In the genomic region with DNA sequence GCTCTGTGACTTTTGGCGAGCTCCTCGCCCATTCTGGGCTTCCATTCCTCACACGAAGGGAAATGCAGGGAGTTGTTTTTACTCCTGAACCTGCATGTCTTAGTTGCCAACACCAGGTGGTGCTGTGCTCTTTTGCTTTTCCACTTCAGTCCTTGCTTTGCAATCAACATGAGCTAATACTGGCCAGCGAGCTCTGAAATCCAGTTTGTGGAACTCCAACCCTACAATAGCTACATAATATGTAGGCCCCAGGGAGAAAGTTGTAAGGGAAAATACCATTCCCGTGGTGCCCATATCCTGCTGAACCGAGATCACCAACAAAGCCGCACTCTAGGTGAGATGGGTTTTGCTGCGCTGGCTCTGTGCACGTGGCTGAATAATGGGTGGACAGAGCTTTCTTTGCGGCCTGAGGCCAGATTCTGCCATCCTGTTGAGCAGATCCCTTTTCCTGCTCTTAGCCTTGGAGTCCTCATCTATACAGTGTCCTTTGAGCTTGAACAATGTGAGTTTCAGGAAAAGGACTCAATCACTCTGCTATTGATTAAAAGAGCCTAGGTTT, we compare ENCODE assay signal across 8 cellular contexts. TPM values are rescaled to one million over a fixed set of nuclear protein-coding genes. Genes with fewer than 3 reads are reported as not detected.
DNase-seq lines count a peak whose midpoint lies in the region; ATAC-seq and TF ChIP-seq lines count a peak whose summit lies in the region.

No MANE protein-coding gene starts in this region.

- no peaks in the 10 kb centered on the region for H3K4me1 ChIP-seq in H9 (ENCODE audit: insufficient read depth, low read length)

- H3K27me3 ChIP-seq in H9 (ENCODE audit: insufficient read depth, low read length): no peaks in the 10 kb centered on the region

- no peaks in the 10 kb centered on the region for H3K23me2 ChIP-seq in H9 (ENCODE audit: insufficient read length, low read depth, low read length, poor library complexity, severe bottlenecking)

- H2BK120ac ChIP-seq in H9 (ENCODE audit: low read depth, low read length, poor library complexity, severe bottlenecking): no peak overlapping the region

- no peak overlapping the region for H3K56ac ChIP-seq in H9 (ENCODE audit: insufficient read length, low read depth, low read length)

- WGBS in H9 (ENCODE audit: extremely low coverage, insufficient read length, low lambda C conversion rate): no CpG with 5 or more reads among the region's 10 CpGs

- peak; percentile 81 for ATAC-seq in WTC11
- ATAC-seq in stimulated activated naive CD8-positive, alpha-beta T cell treated with anti-CD3 and anti-CD28 coated beads, Interleukin-15, amount 100 ng/mL, for 72 hours: peak; percentile 69
- no peak for ATAC-seq in GM18873 (IDR thresholded peaks at IDR 0.05; ENCODE audit: low FRiP score, unreplicated experiment)

- peak; percentile 71 for TF ChIP-seq CTCF in Calu3 (IDR thresholded peaks at IDR 0.05; ENCODE audit: unreplicated experiment)
- TF ChIP-seq CTCF in H9 (conservative IDR thresholded peaks at IDR 0.05): peak; percentile 85
- TF ChIP-seq CTCF in WTC11 (IDR thresholded peaks at IDR 0.05): peak; percentile 71; the same call in 1 of the 2 replicates

- intact Hi-C loops in Calu3 (cut with micrococcal nuclease; ENCODE audit: unreplicated experiment): loop anchor here (1.0 to 2.0 kb wide), 6 partner anchors 22 to 345 kb away; no protein-coding TSS in a partner anchor

- no peak overlapping the region for H3K27ac ChIP-seq in H9 (ENCODE audit: insufficient read length, low read depth, low read length)

- no peak overlapping the region for H3K18ac ChIP-seq in H9 (ENCODE audit: insufficient read length, low read depth, low read length)

- no peaks in the 10 kb centered on the region for H3K79me2 ChIP-seq in H9 (ENCODE audit: insufficient read depth, low read length)

- no peaks in the 10 kb centered on the region for H3K27me3 Mint-ChIP-seq in Calu3 (ENCODE audit: unreplicated experiment)
- no peaks in the 10 kb centered on the region; the same call in 1 of the 2 replicates for H3K27me3 Mint-ChIP-seq in H9 (ENCODE audit: low read depth)
- no peaks in the 10 kb centered on the region for H3K27me3 Mint-ChIP-seq in WTC11 (ENCODE audit: low read depth)
- H3K27me3 Mint-ChIP-seq in stimulated activated naive CD8-positive, alpha-beta T cell treated with anti-CD3 and anti-CD28 coated beads, Interleukin-15, amount 100 ng/mL, for 72 hours: no peaks in the 10 kb centered on the region

- H3K36me3 Mint-ChIP-seq in Calu3 (ENCODE audit: insufficient read depth, unreplicated experiment) (peaks cover 5% of the 10 kb centered on the region), H9 (ENCODE audit: insufficient read depth in 1 of 3, low read depth in 3 of 3) (peaks cover 2 to 10% (median 10%) of the 10 kb centered on the region in 3 experiments; a peak in 6 of 7 replicates), WTC11 (peaks cover 7% of the 10 kb centered on the region)

- no peak overlapping the region for H3T11ph ChIP-seq in H9 (ENCODE audit: low read length)

- CTCF ChIA-PET in Calu3 (lab: Charles Lee) (interaction anchor here (0.6 to 3.1 kb wide), 37 partner anchors 9 to 346 kb away, joined by 3 to 21 read pairs (median 5); partner anchors contain the start of genes LSM3, SLC6A6 and XPC), WTC11 (lab: Charles Lee) (interaction anchor here (0.6 to 3.1 kb wide), 117 partner anchors 8 to 447 kb away, joined by 3 to 67 read pairs (median 6); partner anchors contain the start of genes CCDC174, CHCHD4, LSM3 and TMEM43)

- H2AFZ ChIP-seq in H9 (ENCODE audit: low read length): no peak overlapping the region

- H4K8ac ChIP-seq in H9 (replicated peaks; ENCODE audit: insufficient read length, low read depth, low read length): no peak overlapping the region

- no peak overlapping the region for H2BK12ac ChIP-seq in H9 (ENCODE audit: insufficient read length, low read depth, low read length)

- no peaks in the 10 kb centered on the region for H3K9me3 ChIP-seq in H9 (ENCODE audit: control insufficient read depth, low read depth, low read length)

- H3K4me3 Mint-ChIP-seq in Calu3 (ENCODE audit: low read depth, unreplicated experiment) (no peak overlapping the region), H9 (no peak overlapping the region), WTC11 (no peak overlapping the region)
- no peak overlapping the region for H3K4me3 Mint-ChIP-seq in stimulated activated naive CD8-positive, alpha-beta T cell treated with anti-CD3 and anti-CD28 coated beads, Interleukin-15, amount 100 ng/mL, for 72 hours

- H4K5ac ChIP-seq in H9 (ENCODE audit: insufficient read length, low read depth, low read length): no peak overlapping the region

- no TSS peak for BruUV-seq in Calu3 (replicated peaks; lab: Mats Ljungman, UMichigan)

- no peak overlapping the region for H3K4ac ChIP-seq in H9 (ENCODE audit: low read depth, low read length)

- H2BK5ac ChIP-seq in H9 (ENCODE audit: insufficient read length, low read length): no peak overlapping the region

- no peak overlapping the region for H3K14ac ChIP-seq in H9 (ENCODE audit: insufficient read depth, low read length)

- H3K4me1 Mint-ChIP-seq in Calu3 (ENCODE audit: low read depth, unreplicated experiment) (peaks cover 63% of the 10 kb centered on the region), H9 (peaks cover 0 to 4% of the 10 kb centered on the region in 2 experiments; a peak in 2 of 4 replicates), WTC11 (peaks cover 5% of the 10 kb centered on the region; the same call in 1 of the 2 replicates)
- H3K4me1 Mint-ChIP-seq in stimulated activated naive CD8-positive, alpha-beta T cell treated with anti-CD3 and anti-CD28 coated beads, Interleukin-15, amount 100 ng/mL, for 72 hours: no peaks in the 10 kb centered on the region

- H3K79me1 ChIP-seq in H9 (ENCODE audit: insufficient read depth, low read depth, low read length, poor library complexity, severe bottlenecking): no peaks in the 10 kb centered on the region

- no peak overlapping the region for H2BK20ac ChIP-seq in H9 (ENCODE audit: low read depth, low read length, poor library complexity, severe bottlenecking)

- H3K9ac ChIP-seq in H9 (ENCODE audit: extremely low read depth, insufficient read length, low read length): no peak overlapping the region

- no peak overlapping the region for H3K27ac Mint-ChIP-seq in Calu3 (ENCODE audit: unreplicated experiment)
- peak overlapping the region in 2 of 3 experiments; percentile 62 to 82; a peak in 3 of 7 replicates for H3K27ac Mint-ChIP-seq in H9
- H3K27ac Mint-ChIP-seq in WTC11: peak overlapping the region; percentile 74; the same call in 1 of the 2 replicates
- H3K27ac Mint-ChIP-seq in stimulated activated naive CD8-positive, alpha-beta T cell treated with anti-CD3 and anti-CD28 coated beads, Interleukin-15, amount 100 ng/mL, for 72 hours: peak overlapping the region in 1 of 2 donors; percentile 80

- H4K91ac ChIP-seq in H9 (ENCODE audit: insufficient read length, low read depth, low read length): no peak overlapping the region

- POLR2A ChIA-PET in WTC11 (lab: Charles Lee): interaction anchor here (0.7 kb wide), 1 partner anchor 265 kb away, joined by 4 read pairs; no protein-coding TSS in a partner anchor

- DNase-seq in Calu3 (peak; percentile 64), H9 (peak; percentile 78), NCI-H226 (peak; percentile 52), WTC11 (ENCODE audit: low spot score) (peak; percentile 60), medulla oblongata (ENCODE audit: extremely low spot score) (peak; percentile 90)
- peak; percentile 3 for DNase-seq in effector CD8-positive, alpha-beta T cell (lab: John Stamatoyannopoulos, UW)
- peak; percentile 15 to 35 for DNase-seq in stimulated activated naive CD8-positive, alpha-beta T cell treated with anti-CD3 and anti-CD28 coated beads, Interleukin-15, amount 100 ng/mL, for 72 hours

- H3K23ac ChIP-seq in H9 (ENCODE audit: insufficient read length, low read depth, low read length): no peak overlapping the region

- H3K9me3 Mint-ChIP-seq in Calu3 (ENCODE audit: low read depth, unreplicated experiment) (no peaks in the 10 kb centered on the region), H9 (no peaks in the 10 kb centered on the region), WTC11 (no peaks in the 10 kb centered on the region)
- H3K9me3 Mint-ChIP-seq in stimulated activated naive CD8-positive, alpha-beta T cell treated with anti-CD3 and anti-CD28 coated beads, Interleukin-15, amount 100 ng/mL, for 72 hours: no peaks in the 10 kb centered on the region

- H4K20me1 ChIP-seq in H9 (ENCODE audit: control insufficient read depth, insufficient read depth, insufficient read length): peaks cover 2% of the 10 kb centered on the region

- no peak overlapping the region for H2AK5ac ChIP-seq in H9 (ENCODE audit: insufficient read length, low read length)

- no peak overlapping the region for H2BK15ac ChIP-seq in H9 (ENCODE audit: low read depth, low read length)

- no peak overlapping the region for H3K4me2 ChIP-seq in H9 (ENCODE audit: insufficient read depth, insufficient read length, low read length)

TF ChIP-seq in WTC11, 78 proteins besides CTCF, POLR2A, EP300 and RAD21 (continues in another document):
- no peak for TF ChIP-seq GRHL2 (CRISPR knock-in tag; IDR thresholded peaks at IDR 0.05; ENCODE audit: insufficient replicate concordance, severe bottlenecking)
- no peak for TF ChIP-seq NFATC4 (CRISPR knock-in tag; IDR thresholded peaks at IDR 0.05)

RNA-seq across cellular contexts. Expression of gene LSM3, which starts 25.0 kb away (rescaled TPM):
- total RNA-seq in Calu3 (2022) (16.7 and 17.7 TPM in 2 replicates), H9 (2021) (23.5 and 24.4 TPM in 2 replicates), WTC11 (2021) (17.7 to 21.4 TPM (median 17.8 TPM) in 3 replicates)

RNA-seq across cellular contexts. Expression of gene XPC, which starts 25.2 kb away (rescaled TPM):
- total RNA-seq in Calu3 (2022) (23.8 and 24.3 TPM in 2 replicates), H9 (2021) (25.6 and 30.3 TPM in 2 replicates), WTC11 (2021) (31.7 to 34.9 TPM (median 32.6 TPM) in 3 replicates)

Comparison
In these comparisons a context has a peak if more than half of its experiments do, and no peak if none do; other contexts are left out.
1. DNase-seq: peak in every context shown above with its lines; median percentile 90 in medulla oblongata; 78 in H9; 64 in Calu3; 60 in WTC11; 52 in NCI-H226; 25 in stimulated activated naive CD8-positive, alpha-beta T cell treated with anti-CD3 and anti-CD28 coated beads, Interleukin-15, amount 100 ng/mL, for 72 hours; 3 in effector CD8-positive, alpha-beta T cell.